In the genomic region with DNA sequence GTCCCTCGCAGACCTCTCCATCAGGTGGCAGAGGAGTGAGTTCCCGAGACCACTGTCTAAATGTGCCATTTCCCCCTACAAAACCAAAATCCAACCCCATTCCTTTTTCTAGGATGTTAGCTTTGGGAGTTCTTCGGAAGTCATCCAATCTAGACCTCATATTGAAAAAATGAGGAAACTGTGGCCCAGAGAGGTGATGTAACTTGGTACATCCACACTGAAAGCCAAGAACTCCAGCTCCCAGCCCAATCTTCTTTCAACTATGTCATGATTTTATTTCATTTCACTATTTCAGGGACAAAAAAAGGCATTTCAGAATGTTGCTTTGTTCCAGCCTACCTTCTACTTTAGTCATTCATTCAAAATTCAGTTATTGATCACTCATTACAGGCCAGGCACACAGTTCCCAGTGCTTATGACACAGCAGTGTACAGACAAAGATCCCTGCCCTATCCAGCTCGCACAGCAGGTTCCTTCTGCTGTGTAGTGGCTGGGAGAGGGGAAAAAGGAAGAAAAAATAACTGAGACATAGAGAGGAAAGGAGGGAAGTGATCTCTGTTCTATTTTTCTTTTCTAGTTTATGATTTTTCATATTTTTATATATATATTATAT, we compare ENCODE assay signal across 1 cellular context.
TF ChIP-seq lines count a peak whose summit lies in the region.

No MANE protein-coding gene starts in this region.

TF ChIP-seq in GM23338, 12 proteins besides CTCF, POLR2A, EP300 and RAD21 (continued from another document):
- TF ChIP-seq, protein P1, sequence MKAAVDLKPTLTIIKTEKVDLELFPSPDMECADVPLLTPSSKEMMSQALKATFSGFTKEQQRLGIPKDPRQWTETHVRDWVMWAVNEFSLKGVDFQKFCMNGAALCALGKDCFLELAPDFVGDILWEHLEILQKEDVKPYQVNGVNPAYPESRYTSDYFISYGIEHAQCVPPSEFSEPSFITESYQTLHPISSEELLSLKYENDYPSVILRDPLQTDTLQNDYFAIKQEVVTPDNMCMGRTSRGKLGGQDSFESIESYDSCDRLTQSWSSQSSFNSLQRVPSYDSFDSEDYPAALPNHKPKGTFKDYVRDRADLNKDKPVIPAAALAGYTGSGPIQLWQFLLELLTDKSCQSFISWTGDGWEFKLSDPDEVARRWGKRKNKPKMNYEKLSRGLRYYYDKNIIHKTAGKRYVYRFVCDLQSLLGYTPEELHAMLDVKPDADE (IDR thresholded peaks at IDR 0.05) = no peak
- no peak for TF ChIP-seq EZH2phosphoT487 (IDR thresholded peaks at IDR 0.05; ENCODE audit: unreplicated experiment)
- no peak for TF ChIP-seq EZH2 (IDR thresholded peaks at IDR 0.05; ENCODE audit: low read depth, unreplicated experiment)
- TF ChIP-seq STAT1 (IDR thresholded peaks at IDR 0.05; ENCODE audit: unreplicated experiment) = no peak
- TF ChIP-seq, protein P2, sequence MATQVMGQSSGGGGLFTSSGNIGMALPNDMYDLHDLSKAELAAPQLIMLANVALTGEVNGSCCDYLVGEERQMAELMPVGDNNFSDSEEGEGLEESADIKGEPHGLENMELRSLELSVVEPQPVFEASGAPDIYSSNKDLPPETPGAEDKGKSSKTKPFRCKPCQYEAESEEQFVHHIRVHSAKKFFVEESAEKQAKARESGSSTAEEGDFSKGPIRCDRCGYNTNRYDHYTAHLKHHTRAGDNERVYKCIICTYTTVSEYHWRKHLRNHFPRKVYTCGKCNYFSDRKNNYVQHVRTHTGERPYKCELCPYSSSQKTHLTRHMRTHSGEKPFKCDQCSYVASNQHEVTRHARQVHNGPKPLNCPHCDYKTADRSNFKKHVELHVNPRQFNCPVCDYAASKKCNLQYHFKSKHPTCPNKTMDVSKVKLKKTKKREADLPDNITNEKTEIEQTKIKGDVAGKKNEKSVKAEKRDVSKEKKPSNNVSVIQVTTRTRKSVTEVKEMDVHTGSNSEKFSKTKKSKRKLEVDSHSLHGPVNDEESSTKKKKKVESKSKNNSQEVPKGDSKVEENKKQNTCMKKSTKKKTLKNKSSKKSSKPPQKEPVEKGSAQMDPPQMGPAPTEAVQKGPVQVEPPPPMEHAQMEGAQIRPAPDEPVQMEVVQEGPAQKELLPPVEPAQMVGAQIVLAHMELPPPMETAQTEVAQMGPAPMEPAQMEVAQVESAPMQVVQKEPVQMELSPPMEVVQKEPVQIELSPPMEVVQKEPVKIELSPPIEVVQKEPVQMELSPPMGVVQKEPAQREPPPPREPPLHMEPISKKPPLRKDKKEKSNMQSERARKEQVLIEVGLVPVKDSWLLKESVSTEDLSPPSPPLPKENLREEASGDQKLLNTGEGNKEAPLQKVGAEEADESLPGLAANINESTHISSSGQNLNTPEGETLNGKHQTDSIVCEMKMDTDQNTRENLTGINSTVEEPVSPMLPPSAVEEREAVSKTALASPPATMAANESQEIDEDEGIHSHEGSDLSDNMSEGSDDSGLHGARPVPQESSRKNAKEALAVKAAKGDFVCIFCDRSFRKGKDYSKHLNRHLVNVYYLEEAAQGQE (IDR thresholded peaks at IDR 0.05; ENCODE audit: unreplicated experiment) = no peak
- no peak for TF ChIP-seq POLR2AphosphoS5 (IDR thresholded peaks at IDR 0.05; ENCODE audit: low read depth)
TF ChIP-seq in GM23338: peak in this region for 0.
